9 cellular contexts compared by ENCODE assay signal in genomic region chr5:27020965-27021364, GRCh38.
DNase-seq lines count a peak whose midpoint lies in the region; ATAC-seq, FAIRE-seq and TF ChIP-seq lines count a peak whose summit lies in the region.
"Had no signal": no experiment of that assay in that cellular context is flagged by ENCODE, and none has a peak within 500 bp of the region (broad histone marks: within the 10 kb centered on the region; RNA-seq: fewer than 3 reads in every experiment).

No MANE protein-coding gene starts in this region.

- TF ChIP-seq CTCF in fibroblast of pulmonary artery (IDR thresholded peaks at IDR 0.05; ENCODE audit: low read length, missing control alignments), result peak; percentile 46

- no peak for TF ChIP-seq EP300 in Ishikawa (IDR thresholded peaks at IDR 0.05; ENCODE audit: borderline replicate concordance)

- ATAC-seq in HG03108 (IDR thresholded peaks at IDR 0.05; ENCODE audit: unreplicated experiment) (no peak), GM18519 (IDR thresholded peaks at IDR 0.05; ENCODE audit: low FRiP score, unreplicated experiment) (no peak)

- no peak overlapping the region for H3K4me3 ChIP-seq in fibroblast of pulmonary artery (replicated peaks; ENCODE audit: low read depth, low read length)

- FAIRE-seq in RCC 7860 (lab: Jason Lieb, UNC), result no peak

- peak; percentile 72 for TF ChIP-seq RAD21 in Ishikawa (IDR thresholded peaks at IDR 0.05; ENCODE audit: low read depth)

- DNase-seq in COLO829 (ENCODE audit: low spot score) (peak; percentile 4), RCC 7860 (ENCODE audit: low spot score) (peak; percentile 44), fibroblast of pulmonary artery (ENCODE audit: low read depth) (peak; percentile 52), CD1c-positive myeloid dendritic cell (ENCODE audit: extremely low spot score) (no peak), superior temporal gyrus (ENCODE audit: extremely low spot score) (no peak)
- DNase-seq: activated CD4-positive, alpha-beta T cell treated with anti-CD3 and anti-CD28 coated beads, Interleukin-2, amount 50 U/mL, for 4 hours had no signal

TF ChIP-seq in Ishikawa, 13 proteins besides CTCF, POLR2A, EP300 and RAD21:
- TF ChIP-seq, protein P1, sequence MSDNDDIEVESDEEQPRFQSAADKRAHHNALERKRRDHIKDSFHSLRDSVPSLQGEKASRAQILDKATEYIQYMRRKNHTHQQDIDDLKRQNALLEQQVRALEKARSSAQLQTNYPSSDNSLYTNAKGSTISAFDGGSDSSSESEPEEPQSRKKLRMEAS (IDR thresholded peaks at IDR 0.05), result no peak
- no peak for TF ChIP-seq TEAD4 (IDR thresholded peaks at IDR 0.05)
- TF ChIP-seq FOXM1 (IDR thresholded peaks at IDR 0.05; ENCODE audit: borderline replicate concordance, low read depth), result no peak
- no peak for TF ChIP-seq ZBTB7A (IDR thresholded peaks at IDR 0.05; ENCODE audit: low read depth)
- TF ChIP-seq TAF1 (IDR thresholded peaks at IDR 0.05; ENCODE audit: low read depth), result no peak
- no peak for TF ChIP-seq USF1 (IDR thresholded peaks at IDR 0.05)
- no peak for TF ChIP-seq NFIC (IDR thresholded peaks at IDR 0.05)
- TF ChIP-seq TCF12 (IDR thresholded peaks at IDR 0.05; ENCODE audit: low read depth), result no peak
- no peak for TF ChIP-seq CEBPB (IDR thresholded peaks at IDR 0.05)
- TF ChIP-seq CREB1 (IDR thresholded peaks at IDR 0.05; ENCODE audit: low read depth), result no peak
- no peak for TF ChIP-seq EGR1 (IDR thresholded peaks at IDR 0.05)
- TF ChIP-seq, protein P2, sequence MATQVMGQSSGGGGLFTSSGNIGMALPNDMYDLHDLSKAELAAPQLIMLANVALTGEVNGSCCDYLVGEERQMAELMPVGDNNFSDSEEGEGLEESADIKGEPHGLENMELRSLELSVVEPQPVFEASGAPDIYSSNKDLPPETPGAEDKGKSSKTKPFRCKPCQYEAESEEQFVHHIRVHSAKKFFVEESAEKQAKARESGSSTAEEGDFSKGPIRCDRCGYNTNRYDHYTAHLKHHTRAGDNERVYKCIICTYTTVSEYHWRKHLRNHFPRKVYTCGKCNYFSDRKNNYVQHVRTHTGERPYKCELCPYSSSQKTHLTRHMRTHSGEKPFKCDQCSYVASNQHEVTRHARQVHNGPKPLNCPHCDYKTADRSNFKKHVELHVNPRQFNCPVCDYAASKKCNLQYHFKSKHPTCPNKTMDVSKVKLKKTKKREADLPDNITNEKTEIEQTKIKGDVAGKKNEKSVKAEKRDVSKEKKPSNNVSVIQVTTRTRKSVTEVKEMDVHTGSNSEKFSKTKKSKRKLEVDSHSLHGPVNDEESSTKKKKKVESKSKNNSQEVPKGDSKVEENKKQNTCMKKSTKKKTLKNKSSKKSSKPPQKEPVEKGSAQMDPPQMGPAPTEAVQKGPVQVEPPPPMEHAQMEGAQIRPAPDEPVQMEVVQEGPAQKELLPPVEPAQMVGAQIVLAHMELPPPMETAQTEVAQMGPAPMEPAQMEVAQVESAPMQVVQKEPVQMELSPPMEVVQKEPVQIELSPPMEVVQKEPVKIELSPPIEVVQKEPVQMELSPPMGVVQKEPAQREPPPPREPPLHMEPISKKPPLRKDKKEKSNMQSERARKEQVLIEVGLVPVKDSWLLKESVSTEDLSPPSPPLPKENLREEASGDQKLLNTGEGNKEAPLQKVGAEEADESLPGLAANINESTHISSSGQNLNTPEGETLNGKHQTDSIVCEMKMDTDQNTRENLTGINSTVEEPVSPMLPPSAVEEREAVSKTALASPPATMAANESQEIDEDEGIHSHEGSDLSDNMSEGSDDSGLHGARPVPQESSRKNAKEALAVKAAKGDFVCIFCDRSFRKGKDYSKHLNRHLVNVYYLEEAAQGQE (IDR thresholded peaks at IDR 0.05; ENCODE audit: low read depth), result no peak
- no peak for TF ChIP-seq YY1 (IDR thresholded peaks at IDR 0.05; ENCODE audit: low read depth)

Comparison
In these comparisons a context has a peak if more than half of its experiments do, and no peak if none do; other contexts are left out.
1. DNase-seq: peak in COLO829 (single experiment), RCC 7860 (single experiment) and fibroblast of pulmonary artery (single experiment); none in CD1c-positive myeloid dendritic cell (single experiment) and superior temporal gyrus (single experiment).